1 cellular context compared by ENCODE assay signal in the genomic region with DNA sequence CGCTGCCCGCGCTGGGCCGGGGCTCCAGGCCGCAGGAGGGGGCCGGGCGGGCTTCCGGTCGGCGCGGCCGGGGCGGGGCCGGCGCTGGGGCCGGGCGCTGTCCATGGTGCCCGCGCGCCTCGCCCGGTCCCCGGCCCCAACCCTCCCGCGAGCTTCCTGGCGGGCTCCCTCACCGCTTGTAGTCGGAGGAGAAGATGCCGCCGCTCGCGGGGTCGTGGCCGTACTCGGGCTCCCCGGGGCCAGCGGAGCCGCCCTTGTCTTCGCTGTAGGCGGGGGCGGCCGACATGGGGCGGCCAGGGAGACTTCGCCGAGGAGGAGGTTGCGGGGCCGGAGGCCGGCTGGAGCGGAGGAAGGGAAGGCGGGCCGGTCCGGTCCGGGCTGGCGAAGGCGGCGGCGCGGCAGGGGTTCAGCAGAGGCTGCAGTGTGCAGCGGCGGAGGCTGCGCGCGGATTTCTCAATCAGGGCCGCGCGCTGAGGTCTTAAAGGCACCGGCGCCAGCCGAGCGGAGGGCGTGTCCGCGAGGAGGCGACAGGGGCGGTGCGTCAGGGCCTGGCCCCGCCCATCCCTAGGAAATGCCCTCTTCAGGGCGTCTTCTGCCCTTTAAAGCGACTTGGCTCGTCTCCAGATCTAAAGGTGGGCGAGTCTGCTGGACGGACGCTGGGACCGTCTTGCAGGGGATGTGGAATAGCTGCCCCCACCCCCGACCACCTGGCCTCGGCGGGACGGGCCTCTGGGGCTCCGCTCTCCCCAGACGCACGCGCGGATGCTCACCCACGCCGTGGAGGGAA.
TF ChIP-seq lines count a peak whose summit lies in the region.

A gene with protein sequence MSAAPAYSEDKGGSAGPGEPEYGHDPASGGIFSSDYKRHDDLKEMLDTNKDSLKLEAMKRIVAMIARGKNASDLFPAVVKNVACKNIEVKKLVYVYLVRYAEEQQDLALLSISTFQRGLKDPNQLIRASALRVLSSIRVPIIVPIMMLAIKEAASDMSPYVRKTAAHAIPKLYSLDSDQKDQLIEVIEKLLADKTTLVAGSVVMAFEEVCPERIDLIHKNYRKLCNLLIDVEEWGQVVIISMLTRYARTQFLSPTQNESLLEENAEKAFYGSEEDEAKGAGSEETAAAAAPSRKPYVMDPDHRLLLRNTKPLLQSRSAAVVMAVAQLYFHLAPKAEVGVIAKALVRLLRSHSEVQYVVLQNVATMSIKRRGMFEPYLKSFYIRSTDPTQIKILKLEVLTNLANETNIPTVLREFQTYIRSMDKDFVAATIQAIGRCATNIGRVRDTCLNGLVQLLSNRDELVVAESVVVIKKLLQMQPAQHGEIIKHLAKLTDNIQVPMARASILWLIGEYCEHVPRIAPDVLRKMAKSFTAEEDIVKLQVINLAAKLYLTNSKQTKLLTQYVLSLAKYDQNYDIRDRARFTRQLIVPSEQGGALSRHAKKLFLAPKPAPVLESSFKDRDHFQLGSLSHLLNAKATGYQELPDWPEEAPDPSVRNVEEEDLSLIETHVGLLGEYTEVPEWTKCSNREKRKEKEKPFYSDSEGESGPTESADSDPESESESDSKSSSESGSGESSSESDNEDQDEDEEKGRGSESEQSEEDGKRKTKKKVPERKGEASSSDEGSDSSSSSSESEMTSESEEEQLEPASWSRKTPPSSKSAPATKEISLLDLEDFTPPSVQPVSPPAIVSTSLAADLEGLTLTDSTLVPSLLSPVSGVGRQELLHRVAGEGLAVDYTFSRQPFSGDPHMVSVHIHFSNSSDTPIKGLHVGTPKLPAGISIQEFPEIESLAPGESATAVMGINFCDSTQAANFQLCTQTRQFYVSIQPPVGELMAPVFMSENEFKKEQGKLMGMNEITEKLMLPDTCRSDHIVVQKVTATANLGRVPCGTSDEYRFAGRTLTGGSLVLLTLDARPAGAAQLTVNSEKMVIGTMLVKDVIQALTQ (minus strand): TSS at position 455 of the 787 bp plus-strand sequence. CDS start 169 bp downstream, at position 286.

TF ChIP-seq in HepG2, 621 proteins besides CTCF, POLR2A, EP300 and RAD21 (continued from another document and continues in another):
- TF ChIP-seq, protein P1, sequence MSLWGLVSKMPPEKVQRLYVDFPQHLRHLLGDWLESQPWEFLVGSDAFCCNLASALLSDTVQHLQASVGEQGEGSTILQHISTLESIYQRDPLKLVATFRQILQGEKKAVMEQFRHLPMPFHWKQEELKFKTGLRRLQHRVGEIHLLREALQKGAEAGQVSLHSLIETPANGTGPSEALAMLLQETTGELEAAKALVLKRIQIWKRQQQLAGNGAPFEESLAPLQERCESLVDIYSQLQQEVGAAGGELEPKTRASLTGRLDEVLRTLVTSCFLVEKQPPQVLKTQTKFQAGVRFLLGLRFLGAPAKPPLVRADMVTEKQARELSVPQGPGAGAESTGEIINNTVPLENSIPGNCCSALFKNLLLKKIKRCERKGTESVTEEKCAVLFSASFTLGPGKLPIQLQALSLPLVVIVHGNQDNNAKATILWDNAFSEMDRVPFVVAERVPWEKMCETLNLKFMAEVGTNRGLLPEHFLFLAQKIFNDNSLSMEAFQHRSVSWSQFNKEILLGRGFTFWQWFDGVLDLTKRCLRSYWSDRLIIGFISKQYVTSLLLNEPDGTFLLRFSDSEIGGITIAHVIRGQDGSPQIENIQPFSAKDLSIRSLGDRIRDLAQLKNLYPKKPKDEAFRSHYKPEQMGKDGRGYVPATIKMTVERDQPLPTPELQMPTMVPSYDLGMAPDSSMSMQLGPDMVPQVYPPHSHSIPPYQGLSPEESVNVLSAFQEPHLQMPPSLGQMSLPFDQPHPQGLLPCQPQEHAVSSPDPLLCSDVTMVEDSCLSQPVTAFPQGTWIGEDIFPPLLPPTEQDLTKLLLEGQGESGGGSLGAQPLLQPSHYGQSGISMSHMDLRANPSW (CRISPR knock-in tag; IDR thresholded peaks at IDR 0.05; ENCODE audit: borderline replicate concordance): no peak
- TF ChIP-seq TSC22D2 (CRISPR knock-in tag; IDR thresholded peaks at IDR 0.05; ENCODE audit: borderline replicate concordance) (peak; percentile 89; the same call in 1 of the 2 replicates), KDM1A (CRISPR knock-in tag; IDR thresholded peaks at IDR 0.05) (no peak), SP1 (IDR thresholded peaks at IDR 0.05) (no peak), SP1 (CRISPR knock-in tag; IDR thresholded peaks at IDR 0.05) (0 out of 2 replicates have a peak, but pooled peaks have one; percentile 29), BRD4 (CRISPR knock-in tag; IDR thresholded peaks at IDR 0.05) (no peak), RBM39 (IDR thresholded peaks at IDR 0.05; ENCODE audit: low read depth, low read length, poor library complexity, severe bottlenecking) (no peak), NFE2L2 (IDR thresholded peaks at IDR 0.05; ENCODE audit: low read length) (no peak), ZMAT3 (CRISPR knock-in tag; conservative IDR thresholded peaks at IDR 0.05) (peak; percentile 88), HDAC2 (CRISPR knock-in tag; IDR thresholded peaks at IDR 0.05) (0 out of 2 replicates have a peak, but pooled peaks have one; percentile 39), ZNF234 (CRISPR knock-in tag; conservative IDR thresholded peaks at IDR 0.05) (no peak), RXRB (CRISPR knock-in tag; IDR thresholded peaks at IDR 0.05; ENCODE audit: borderline replicate concordance) (no peak), TBX2 (CRISPR knock-in tag; IDR thresholded peaks at IDR 0.05; ENCODE audit: borderline replicate concordance) (peak; percentile 23; the same call in 1 of the 2 replicates), ZBTB38 (CRISPR knock-in tag; IDR thresholded peaks at IDR 0.05) (no peak), RBAK (CRISPR knock-in tag; IDR thresholded peaks at IDR 0.05) (no peak), HNRNPL (IDR thresholded peaks at IDR 0.05; ENCODE audit: low read depth, low read length) (no peak), ZNF329 (CRISPR knock-in tag; IDR thresholded peaks at IDR 0.05; ENCODE audit: low read depth) (0 out of 2 replicates have a peak, but pooled peaks have one; percentile 38), ARID2 (CRISPR knock-in tag; IDR thresholded peaks at IDR 0.05; ENCODE audit: borderline replicate concordance) (0 out of 2 replicates have a peak, but pooled peaks have one; percentile 44), FOXK2 (IDR thresholded peaks at IDR 0.05) (no peak), HIVEP1 (CRISPR knock-in tag; IDR thresholded peaks at IDR 0.05) (no peak), ZNF124 (CRISPR knock-in tag; IDR thresholded peaks at IDR 0.05) (no peak), ELF3 (CRISPR knock-in tag; IDR thresholded peaks at IDR 0.05) (peak; percentile 21; the same call in 1 of the 2 replicates), NCOA1 (CRISPR knock-in tag; IDR thresholded peaks at IDR 0.05) (no peak), ZSCAN25 (CRISPR knock-in tag; IDR thresholded peaks at IDR 0.05) (0 out of 2 replicates have a peak, but pooled peaks have one; percentile 10)
- TF ChIP-seq, protein P2, sequence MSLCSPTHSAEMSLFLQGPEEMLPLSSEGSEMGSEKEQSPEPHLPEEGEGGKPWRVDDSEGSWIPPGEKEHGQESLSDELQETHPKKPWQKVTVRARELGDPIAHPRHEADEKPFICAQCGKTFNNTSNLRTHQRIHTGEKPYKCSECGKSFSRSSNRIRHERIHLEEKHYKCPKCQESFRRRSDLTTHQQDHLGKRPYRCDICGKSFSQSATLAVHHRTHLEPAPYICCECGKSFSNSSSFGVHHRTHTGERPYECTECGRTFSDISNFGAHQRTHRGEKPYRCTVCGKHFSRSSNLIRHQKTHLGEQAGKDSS (CRISPR knock-in tag; IDR thresholded peaks at IDR 0.05; ENCODE audit: borderline replicate concordance, low read depth): no peak
- TF ChIP-seq, protein P3, sequence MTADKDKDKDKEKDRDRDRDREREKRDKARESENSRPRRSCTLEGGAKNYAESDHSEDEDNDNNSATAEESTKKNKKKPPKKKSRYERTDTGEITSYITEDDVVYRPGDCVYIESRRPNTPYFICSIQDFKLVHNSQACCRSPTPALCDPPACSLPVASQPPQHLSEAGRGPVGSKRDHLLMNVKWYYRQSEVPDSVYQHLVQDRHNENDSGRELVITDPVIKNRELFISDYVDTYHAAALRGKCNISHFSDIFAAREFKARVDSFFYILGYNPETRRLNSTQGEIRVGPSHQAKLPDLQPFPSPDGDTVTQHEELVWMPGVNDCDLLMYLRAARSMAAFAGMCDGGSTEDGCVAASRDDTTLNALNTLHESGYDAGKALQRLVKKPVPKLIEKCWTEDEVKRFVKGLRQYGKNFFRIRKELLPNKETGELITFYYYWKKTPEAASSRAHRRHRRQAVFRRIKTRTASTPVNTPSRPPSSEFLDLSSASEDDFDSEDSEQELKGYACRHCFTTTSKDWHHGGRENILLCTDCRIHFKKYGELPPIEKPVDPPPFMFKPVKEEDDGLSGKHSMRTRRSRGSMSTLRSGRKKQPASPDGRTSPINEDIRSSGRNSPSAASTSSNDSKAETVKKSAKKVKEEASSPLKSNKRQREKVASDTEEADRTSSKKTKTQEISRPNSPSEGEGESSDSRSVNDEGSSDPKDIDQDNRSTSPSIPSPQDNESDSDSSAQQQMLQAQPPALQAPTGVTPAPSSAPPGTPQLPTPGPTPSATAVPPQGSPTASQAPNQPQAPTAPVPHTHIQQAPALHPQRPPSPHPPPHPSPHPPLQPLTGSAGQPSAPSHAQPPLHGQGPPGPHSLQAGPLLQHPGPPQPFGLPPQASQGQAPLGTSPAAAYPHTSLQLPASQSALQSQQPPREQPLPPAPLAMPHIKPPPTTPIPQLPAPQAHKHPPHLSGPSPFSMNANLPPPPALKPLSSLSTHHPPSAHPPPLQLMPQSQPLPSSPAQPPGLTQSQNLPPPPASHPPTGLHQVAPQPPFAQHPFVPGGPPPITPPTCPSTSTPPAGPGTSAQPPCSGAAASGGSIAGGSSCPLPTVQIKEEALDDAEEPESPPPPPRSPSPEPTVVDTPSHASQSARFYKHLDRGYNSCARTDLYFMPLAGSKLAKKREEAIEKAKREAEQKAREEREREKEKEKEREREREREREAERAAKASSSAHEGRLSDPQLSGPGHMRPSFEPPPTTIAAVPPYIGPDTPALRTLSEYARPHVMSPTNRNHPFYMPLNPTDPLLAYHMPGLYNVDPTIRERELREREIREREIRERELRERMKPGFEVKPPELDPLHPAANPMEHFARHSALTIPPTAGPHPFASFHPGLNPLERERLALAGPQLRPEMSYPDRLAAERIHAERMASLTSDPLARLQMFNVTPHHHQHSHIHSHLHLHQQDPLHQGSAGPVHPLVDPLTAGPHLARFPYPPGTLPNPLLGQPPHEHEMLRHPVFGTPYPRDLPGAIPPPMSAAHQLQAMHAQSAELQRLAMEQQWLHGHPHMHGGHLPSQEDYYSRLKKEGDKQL (CRISPR knock-in tag; IDR thresholded peaks at IDR 0.05; ENCODE audit: low read depth): no peak
- TF ChIP-seq, protein P4, sequence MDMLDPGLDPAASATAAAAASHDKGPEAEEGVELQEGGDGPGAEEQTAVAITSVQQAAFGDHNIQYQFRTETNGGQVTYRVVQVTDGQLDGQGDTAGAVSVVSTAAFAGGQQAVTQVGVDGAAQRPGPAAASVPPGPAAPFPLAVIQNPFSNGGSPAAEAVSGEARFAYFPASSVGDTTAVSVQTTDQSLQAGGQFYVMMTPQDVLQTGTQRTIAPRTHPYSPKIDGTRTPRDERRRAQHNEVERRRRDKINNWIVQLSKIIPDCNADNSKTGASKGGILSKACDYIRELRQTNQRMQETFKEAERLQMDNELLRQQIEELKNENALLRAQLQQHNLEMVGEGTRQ (IDR thresholded peaks at IDR 0.05; ENCODE audit: low read depth, low read length): no peak
- TF ChIP-seq, protein P4 (CRISPR knock-in tag; IDR thresholded peaks at IDR 0.05; ENCODE audit: borderline replicate concordance): no peak
- TF ChIP-seq, protein P5, sequence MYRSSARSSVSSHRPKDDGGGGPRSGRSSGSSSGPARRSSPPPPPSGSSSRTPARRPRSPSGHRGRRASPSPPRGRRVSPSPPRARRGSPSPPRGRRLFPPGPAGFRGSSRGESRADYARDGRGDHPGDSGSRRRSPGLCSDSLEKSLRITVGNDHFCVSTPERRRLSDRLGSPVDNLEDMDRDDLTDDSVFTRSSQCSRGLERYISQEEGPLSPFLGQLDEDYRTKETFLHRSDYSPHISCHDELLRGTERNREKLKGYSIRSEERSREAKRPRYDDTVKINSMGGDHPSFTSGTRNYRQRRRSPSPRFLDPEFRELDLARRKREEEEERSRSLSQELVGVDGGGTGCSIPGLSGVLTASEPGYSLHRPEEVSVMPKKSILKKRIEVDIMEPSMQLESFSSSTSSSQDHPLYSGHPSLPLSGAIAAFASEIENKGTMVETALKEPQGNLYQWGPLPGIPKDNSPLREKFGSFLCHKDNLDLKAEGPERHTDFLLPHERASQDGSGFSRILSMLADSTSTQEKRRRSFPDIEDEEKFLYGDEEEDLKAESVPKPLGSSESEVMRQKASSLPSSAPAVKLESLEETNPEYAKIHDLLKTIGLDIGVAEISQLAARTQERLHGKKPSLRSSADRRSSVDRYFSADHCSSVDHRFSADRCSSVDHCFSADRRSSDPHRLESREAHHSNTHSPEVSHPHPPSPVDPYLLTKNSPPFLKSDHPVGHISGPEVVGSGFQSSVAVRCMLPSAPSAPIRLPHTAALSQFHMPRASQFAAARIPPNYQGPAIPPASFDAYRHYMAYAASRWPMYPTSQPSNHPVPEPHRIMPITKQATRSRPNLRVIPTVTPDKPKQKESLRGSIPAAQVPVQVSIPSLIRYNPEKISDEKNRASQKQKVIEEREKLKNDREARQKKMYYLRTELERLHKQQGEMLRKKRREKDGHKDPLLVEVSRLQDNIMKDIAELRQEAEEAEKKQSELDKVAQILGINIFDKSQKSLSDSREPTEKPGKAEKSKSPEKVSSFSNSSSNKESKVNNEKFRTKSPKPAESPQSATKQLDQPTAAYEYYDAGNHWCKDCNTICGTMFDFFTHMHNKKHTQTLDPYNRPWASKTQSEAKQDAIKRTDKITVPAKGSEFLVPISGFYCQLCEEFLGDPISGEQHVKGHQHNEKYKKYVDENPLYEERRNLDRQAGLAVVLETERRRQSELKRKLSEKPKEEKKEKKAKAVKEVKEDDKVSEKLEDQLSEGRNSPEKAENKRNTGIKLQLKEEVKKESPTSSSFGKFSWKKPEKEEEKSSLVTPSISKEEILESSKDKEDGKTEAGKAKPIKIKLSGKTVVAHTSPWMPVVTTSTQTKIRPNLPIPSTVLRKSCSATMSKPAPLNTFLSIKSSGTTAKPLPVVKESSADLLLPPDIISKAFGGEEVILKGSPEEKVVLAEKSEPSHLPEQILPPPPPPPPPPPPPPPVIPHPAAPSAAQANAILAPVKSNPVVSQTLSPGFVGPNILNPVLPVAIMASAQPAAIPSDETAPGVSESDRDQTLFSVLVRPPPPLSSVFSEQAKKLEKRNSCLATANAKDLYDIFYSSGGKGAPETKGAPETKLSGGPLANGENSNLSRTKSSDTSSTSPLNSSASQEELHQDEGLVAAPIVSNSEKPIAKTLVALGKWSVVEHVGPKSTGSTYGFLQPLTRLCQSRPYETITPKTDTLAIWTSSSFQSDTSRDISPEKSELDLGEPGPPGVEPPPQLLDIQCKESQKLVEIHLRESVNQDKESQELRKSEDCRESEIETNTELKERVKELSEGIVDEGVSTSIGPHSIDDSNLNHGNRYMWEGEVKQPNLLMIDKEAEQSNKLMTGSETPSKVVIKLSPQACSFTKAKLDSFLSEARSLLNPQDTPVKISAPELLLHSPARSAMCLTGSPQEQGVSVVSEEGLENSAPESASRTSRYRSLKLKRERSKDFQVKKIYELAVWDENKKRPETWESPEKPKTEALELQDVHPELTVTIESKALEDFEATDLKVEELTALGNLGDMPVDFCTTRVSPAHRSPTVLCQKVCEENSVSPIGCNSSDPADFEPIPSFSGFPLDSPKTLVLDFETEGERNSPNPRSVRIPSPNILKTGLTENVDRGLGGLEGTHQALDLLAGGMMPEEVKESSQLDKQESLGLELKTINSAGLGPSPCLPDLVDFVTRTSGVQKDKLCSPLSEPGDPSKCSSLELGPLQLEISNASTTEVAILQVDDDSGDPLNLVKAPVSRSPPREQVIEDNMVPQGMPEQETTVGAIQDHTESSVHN (CRISPR knock-in tag; IDR thresholded peaks at IDR 0.05): no peak
